In genomic region chr2:12884713-12885282, GRCh38 we compare ENCODE assay signal across 10 cellular contexts.
DNase-seq lines count a peak whose midpoint lies in the region; ATAC-seq and TF ChIP-seq lines count a peak whose summit lies in the region.
"Had no signal": no experiment of that assay in that cellular context is flagged by ENCODE, and none has a peak within 500 bp of the region (broad histone marks: within the 10 kb centered on the region; RNA-seq: fewer than 3 reads in every experiment).

No MANE protein-coding gene starts in this region.

- H3K4me1 ChIP-seq in breast epithelium (no peaks in the 10 kb centered on the region), right lobe of liver (peaks cover 0 to 2% (median 0%) of the 10 kb centered on the region in 4 donors), uterus (no peaks in the 10 kb centered on the region)
- H3K4me1 ChIP-seq: HAP-1 had no signal

- H3K27ac ChIP-seq in breast epithelium (no peak overlapping the region), right lobe of liver (peak overlapping the region in 1 of 3 donors; percentile 31), uterus (no peak overlapping the region)

- DNase-seq in MCF 10A (ENCODE audit: unreplicated experiment): peak; percentile 77
- DNase-seq in breast epithelium (ENCODE audit: low spot score in 2 of 2): no peak
- DNase-seq in cardiac fibroblast (ENCODE audit: low read depth in 2 of 2): peak; percentile 86 to 94
- DNase-seq in right lobe of liver: peak in 2 of 3 donors; percentile 16 to 45
- DNase-seq in uterus: peak; percentile 21 to 50
- no peak for DNase-seq in NCI-H2196 (lab: John Stamatoyannopoulos, UW; ENCODE audit: unreplicated experiment)
- DNase-seq in activated naive CD8-positive, alpha-beta T cell treated with anti-CD3 and anti-CD28 coated beads for 36 hours: no peak
- no peak for DNase-seq in activated CD4-positive, alpha-beta T cell treated with anti-CD3 and anti-CD28 coated beads, Interleukin-2, amount 50 U/mL, for 1 hour

- TF ChIP-seq CTCF in MCF 10A (IDR thresholded peaks at IDR 0.05; ENCODE audit: unreplicated experiment) (no peak), breast epithelium (IDR thresholded peaks at IDR 0.05) (no peak), cardiac fibroblast (IDR thresholded peaks at IDR 0.05; ENCODE audit: low read depth, low read length) (no peak), right lobe of liver (IDR thresholded peaks at IDR 0.05) (no peak), uterus (IDR thresholded peaks at IDR 0.05) (no peak)

- H3K9me3 Mint-ChIP-seq in MCF 10A (ENCODE audit: unreplicated experiment): no peaks in the 10 kb centered on the region
- H3K9me3 Mint-ChIP-seq in activated naive CD8-positive, alpha-beta T cell treated with anti-CD3 and anti-CD28 coated beads for 36 hours: no peaks in the 10 kb centered on the region
- H3K9me3 Mint-ChIP-seq: central memory CD8-positive, alpha-beta T cell had no signal

- H3K4me3 Mint-ChIP-seq in MCF 10A (ENCODE audit: unreplicated experiment): no peak overlapping the region
- H3K4me3 Mint-ChIP-seq in activated naive CD8-positive, alpha-beta T cell treated with anti-CD3 and anti-CD28 coated beads for 36 hours: no peak overlapping the region
- H3K4me3 Mint-ChIP-seq: central memory CD8-positive, alpha-beta T cell had no signal

- POLR2A ChIA-PET in MCF 10A (lab: Yijun Ruan, JAX): interaction anchor here (0.5 to 1.0 kb wide), 3 partner anchors 11 to 1484 kb away, joined by 3 to 4 read pairs (median 4); no protein-coding TSS in a partner anchor

- peak; percentile 62 to 90 (median 72) for ATAC-seq in right lobe of liver

- TF ChIP-seq POLR2A in breast epithelium (IDR thresholded peaks at IDR 0.05) (no peak), right lobe of liver (IDR thresholded peaks at IDR 0.05) (no peak), uterus (IDR thresholded peaks at IDR 0.05) (no peak)

- H3K36me3 Mint-ChIP-seq in MCF 10A (ENCODE audit: insufficient read depth, unreplicated experiment): no peaks in the 10 kb centered on the region
- H3K36me3 Mint-ChIP-seq in activated naive CD8-positive, alpha-beta T cell treated with anti-CD3 and anti-CD28 coated beads for 36 hours: no peaks in the 10 kb centered on the region

- no peaks in the 10 kb centered on the region for H3K27me3 Mint-ChIP-seq in MCF 10A (ENCODE audit: insufficient read depth, unreplicated experiment)
- H3K27me3 Mint-ChIP-seq in activated naive CD8-positive, alpha-beta T cell treated with anti-CD3 and anti-CD28 coated beads for 36 hours: peaks cover 4% of the 10 kb centered on the region
- H3K27me3 Mint-ChIP-seq: central memory CD8-positive, alpha-beta T cell had no signal

- H3K27ac Mint-ChIP-seq in MCF 10A (ENCODE audit: low read depth, unreplicated experiment): no peak overlapping the region
- H3K27ac Mint-ChIP-seq in activated naive CD8-positive, alpha-beta T cell treated with anti-CD3 and anti-CD28 coated beads for 36 hours: no peak overlapping the region

- H3K4me3 ChIP-seq in breast epithelium (no peak overlapping the region), cardiac fibroblast (replicated peaks in 1 of 2; ENCODE audit: low read depth in 2 of 2, low read length in 2 of 2) (no peak overlapping the region), right lobe of liver (no peak overlapping the region), uterus (no peak overlapping the region)
- H3K4me3 ChIP-seq: HAP-1 had no signal

- CTCF ChIA-PET in MCF 10A (lab: Yijun Ruan, JAX): interaction anchor here (0.5 to 1.6 kb wide), 3 partner anchors 10 to 46 kb away, joined by 3 to 15 read pairs (median 4); no protein-coding TSS in a partner anchor

- H3K4me1 Mint-ChIP-seq in MCF 10A (ENCODE audit: insufficient read depth, unreplicated experiment): peaks cover 7% of the 10 kb centered on the region
- H3K4me1 Mint-ChIP-seq in activated naive CD8-positive, alpha-beta T cell treated with anti-CD3 and anti-CD28 coated beads for 36 hours: peaks cover 3% of the 10 kb centered on the region
- H3K4me1 Mint-ChIP-seq: central memory CD8-positive, alpha-beta T cell had no signal

- 39% methylated on average over 5 of the region's 7 CpGs for WGBS in right lobe of liver (ENCODE audit: insufficient coverage, low coverage, low lambda C conversion rate, missing lambda C conversion rate)

- intact Hi-C loops in MCF 10A (cut with micrococcal nuclease): no loop called here
- intact Hi-C loops in breast epithelium (cut with DNase I; ENCODE audit: low total_unique reads): no loop called here
- intact Hi-C loops in right lobe of liver (cut with DNase I): no loop called here
- intact Hi-C loops in uterus (cut with DNase I; ENCODE audit: low total_unique reads): no loop called here

- no TSS peak for BruUV-seq in MCF 10A (replicated peaks; lab: Mats Ljungman, UMichigan)

- H3K36me3 ChIP-seq in breast epithelium: no peaks in the 10 kb centered on the region
- no peaks in the 10 kb centered on the region for H3K36me3 ChIP-seq in right lobe of liver
- no peaks in the 10 kb centered on the region for H3K36me3 ChIP-seq in uterus
- H3K36me3 ChIP-seq: HAP-1 had no signal

- H3K27me3 ChIP-seq in breast epithelium (no peaks in the 10 kb centered on the region), right lobe of liver (no peaks in the 10 kb centered on the region), uterus (no peaks in the 10 kb centered on the region)

- no peaks in the 10 kb centered on the region for H3K9me3 ChIP-seq in breast epithelium
- H3K9me3 ChIP-seq in right lobe of liver: no peaks in the 10 kb centered on the region
- no peaks in the 10 kb centered on the region for H3K9me3 ChIP-seq in uterus
- H3K9me3 ChIP-seq: HAP-1 had no signal

Comparison
In these comparisons a context has a peak if more than half of its experiments do, and no peak if none do; other contexts are left out.
1. DNase-seq: peak in MCF 10A (single experiment), cardiac fibroblast (2 of 2), right lobe of liver (2 of 3) and uterus (2 of 2); none in breast epithelium (0 of 2), NCI-H2196 (single experiment), activated naive CD8-positive, alpha-beta T cell treated with anti-CD3 and anti-CD28 coated beads for 36 hours (single experiment) and activated CD4-positive, alpha-beta T cell treated with anti-CD3 and anti-CD28 coated beads, Interleukin-2, amount 50 U/mL, for 1 hour (single experiment).